Comparison of ENCODE assay signal across 8 cellular contexts in genomic region chr2:168246072-168246482, GRCh38. TPM values are rescaled to one million over a fixed set of nuclear protein-coding genes. Genes with fewer than 3 reads are reported as not detected.
DNase-seq lines count a peak whose midpoint lies in the region; ATAC-seq, FAIRE-seq and TF ChIP-seq lines count a peak whose summit lies in the region.

No MANE protein-coding gene starts in this region.

- H3K27me3 ChIP-seq in body of pancreas = no peaks in the 10 kb centered on the region
- no peaks in the 10 kb centered on the region for H3K27me3 ChIP-seq in lower lobe of right lung (ENCODE audit: low read depth)
- no peaks in the 10 kb centered on the region for H3K27me3 ChIP-seq in uterus

- H3K27ac ChIP-seq in body of pancreas (peak overlapping the region; percentile 78 to 98 (median 94)), lower lobe of right lung (peak overlapping the region; percentile 80), uterus (peak overlapping the region; percentile 76 to 83)

- intact Hi-C loops in Right ventricle myocardium inferior (cut with DNase I) (loop anchor here (2.0 to 5.0 kb wide), 4 partner anchors 84 to 511 kb away; no protein-coding TSS in a partner anchor), cardiac septum (cut with DNase I) (loop anchor here (5.0 kb wide), 1 partner anchor 109 kb away; no protein-coding TSS in a partner anchor), body of pancreas (cut with DNase I) (no loop called here), lower lobe of right lung (cut with DNase I) (no loop called here), uterus (cut with DNase I; ENCODE audit: low total_unique reads) (no loop called here)

- H3K4me1 ChIP-seq in body of pancreas = peaks cover 33% of the 10 kb centered on the region
- peaks cover 23% of the 10 kb centered on the region for H3K4me1 ChIP-seq in lower lobe of right lung
- H3K4me1 ChIP-seq in uterus = no peaks in the 10 kb centered on the region

- in situ Hi-C loops in KBM-7 (cut with MboI; ENCODE audit: low pct_unique_long_range_greater_than_20kb, low sequenced_read_pairs) = no loop called here

- H3K4me3 ChIP-seq in body of pancreas (peak overlapping the region; percentile 69 to 92), lower lobe of right lung (peak overlapping the region; percentile 81), uterus (peak overlapping the region; percentile 44 to 68)

- ATAC-seq in Right ventricle myocardium inferior = peak; percentile 2
- no peak for ATAC-seq in body of pancreas
- ATAC-seq in lower lobe of right lung = peak; percentile 30 to 51

- 16 to 19% methylated on average over 7 to 11 of the region's 11 CpGs for WGBS in body of pancreas, 2 donors

- TF ChIP-seq CTCF in body of pancreas (IDR thresholded peaks at IDR 0.05) (no peak), lower lobe of right lung (IDR thresholded peaks at IDR 0.05) (no peak), uterus (IDR thresholded peaks at IDR 0.05) (no peak)

- FAIRE-seq in HTR-8/SVneo (lab: Jason Lieb, UNC) = no peak

- no peak for DNase-seq in Right ventricle myocardium inferior (ENCODE audit: missing footprints)
- DNase-seq in cardiac septum (ENCODE audit: low spot score) = no peak
- no peak for DNase-seq in body of pancreas
- DNase-seq in lower lobe of right lung = no peak
- no peak for DNase-seq in uterus
- no peak for DNase-seq in KBM-7
- no peak for DNase-seq in EL
- DNase-seq in HTR-8/SVneo (ENCODE audit: insufficient read length, low spot score) = no peak

- TF ChIP-seq POLR2A in body of pancreas (IDR thresholded peaks at IDR 0.05) (no peak), uterus (IDR thresholded peaks at IDR 0.05) (no peak)

- no peaks in the 10 kb centered on the region for H3K36me3 ChIP-seq in body of pancreas (replicated peaks in 1 of 2; ENCODE audit: insufficient read depth in 1 of 2, low read depth in 2 of 2)
- no peaks in the 10 kb centered on the region for H3K36me3 ChIP-seq in lower lobe of right lung
- H3K36me3 ChIP-seq in uterus = no peaks in the 10 kb centered on the region

- H3K9me3 ChIP-seq in body of pancreas = no peaks in the 10 kb centered on the region
- H3K9me3 ChIP-seq in lower lobe of right lung = no peaks in the 10 kb centered on the region
- H3K9me3 ChIP-seq in uterus = no peaks in the 10 kb centered on the region

RNA-seq across cellular contexts. Expression of gene STK39, which starts 1.3 kb away (rescaled TPM):
- total RNA-seq in Right ventricle myocardium inferior = 17.7 TPM
- 24.6 TPM for total RNA-seq in cardiac septum
- total RNA-seq in body of pancreas = 10 to 100 TPM; 12.9 to 15.8 TPM
- 12.6 TPM for total RNA-seq in lower lobe of right lung
- 10 to 100 TPM in 2 of 4 donors, 1 to 10 TPM in 2; 5.0 to 23.6 (median 9.8) TPM for total RNA-seq in uterus

Comparison
In these comparisons a context has a peak if more than half of its experiments do, and no peak if none do; other contexts are left out.
1. intact Hi-C loops: an anchor here in Right ventricle myocardium inferior (2.0 to 5.0 kb wide) and cardiac septum (5.0 kb wide); none called in body of pancreas, lower lobe of right lung and uterus.